In genomic region chr2:149904816-149905215, GRCh38 we compare ENCODE assay signal across 23 cellular contexts.
"Had no signal": no experiment of that assay in that cellular context is flagged by ENCODE, and none has a peak within 500 bp of the region (broad histone marks: within the 10 kb centered on the region; RNA-seq: fewer than 3 reads in every experiment).

No MANE protein-coding gene starts in this region.

- H3K27me3 ChIP-seq: breast epithelium had no signal

- H3K9ac ChIP-seq: KMS-11 had no signal

- FAIRE-seq: TTC549 had no signal

- H3K9me3 ChIP-seq: breast epithelium had no signal

- H3K4me1 Mint-ChIP-seq: activated CD4-positive, alpha-beta T cell treated with anti-CD3 and anti-CD28 coated beads, Interleukin-2, amount 10 ng/mL, durations not matched to agents 7 days and 5 days; T-helper 17 cell had no signal

- H3K27ac Mint-ChIP-seq: activated CD4-positive, alpha-beta memory T cell treated with anti-CD3 and anti-CD28 coated beads for 36 hours; activated CD4-positive, alpha-beta T cell treated with anti-CD3 and anti-CD28 coated beads, Interleukin-2, amount 10 ng/mL, durations not matched to agents 7 days and 5 days; activated naive CD4-positive, alpha-beta T cell treated with anti-CD3 and anti-CD28 coated beads for 36 hours; activated naive CD8-positive, alpha-beta T cell; T-helper 17 cell had no signal

- H3K36me3 ChIP-seq: breast epithelium had no signal

- H3K27me3 Mint-ChIP-seq: activated CD4-positive, alpha-beta memory T cell treated with anti-CD3 and anti-CD28 coated beads for 36 hours; activated CD4-positive, alpha-beta T cell treated with anti-CD3 and anti-CD28 coated beads, Interleukin-2, amount 10 ng/mL, durations not matched to agents 7 days and 5 days; activated naive CD8-positive, alpha-beta T cell; T-helper 17 cell had no signal

- H3K36me3 Mint-ChIP-seq: activated CD4-positive, alpha-beta memory T cell treated with anti-CD3 and anti-CD28 coated beads for 36 hours; activated naive CD8-positive, alpha-beta T cell had no signal

- H3K4me3 ChIP-seq: breast epithelium had no signal

- ATAC-seq: activated T-cell treated with anti-CD3 and anti-CD28 coated beads, Interleukin-2, amount 50 U/mL, for 4 hours; T-helper 17 cell had no signal

- H3K27ac ChIP-seq: breast epithelium, KMS-11 had no signal

- DNase-seq: activated CD4-positive, alpha-beta memory T cell treated with anti-CD3 and anti-CD28 coated beads for 36 hours; activated CD4-positive, alpha-beta T cell treated with anti-CD3 and anti-CD28 coated beads, Interleukin-2, amount 10 ng/mL, durations not matched to agents 7 days and 5 days; activated CD4-positive, CD25-positive, alpha-beta regulatory T cell; activated CD8-positive, alpha-beta memory T cell treated with anti-CD3 and anti-CD28 coated beads for 24 hours; activated effector memory CD4-positive, alpha-beta T cell treated with anti-CD3 and anti-CD28 coated beads, Interleukin-2, amount 50 U/mL, for 16 hours; activated naive CD4-positive, alpha-beta T cell treated with anti-CD3 and anti-CD28 coated beads for 36 hours; activated T-cell treated with anti-CD3 and anti-CD28 coated beads, Interleukin-2, amount 50 U/mL, for 4 hours; caudate nucleus; NCI-H1092; NCI-H1417; NCI-H1694; NCI-H2029; NCI-H2107; NCI-H2171 treated with DMSO at 0.1 percent for 48 hours; NCI-H226; NCI-H774; SIG-M5; T-helper 17 cell; T1000 had no signal

- H3K9me3 Mint-ChIP-seq: activated CD4-positive, alpha-beta T cell treated with anti-CD3 and anti-CD28 coated beads, Interleukin-2, amount 10 ng/mL, durations not matched to agents 7 days and 5 days; activated naive CD4-positive, alpha-beta T cell treated with anti-CD3 and anti-CD28 coated beads for 36 hours; activated T-cell treated with anti-CD3 and anti-CD28 coated beads, Interleukin-2, amount 50 U/mL, for 4 hours had no signal

- H3K4me1 ChIP-seq: breast epithelium had no signal

- H3K4me2 ChIP-seq: KMS-11 had no signal

- H3K4me3 Mint-ChIP-seq: activated CD4-positive, alpha-beta memory T cell treated with anti-CD3 and anti-CD28 coated beads for 36 hours; activated CD4-positive, alpha-beta T cell treated with anti-CD3 and anti-CD28 coated beads, Interleukin-2, amount 10 ng/mL, durations not matched to agents 7 days and 5 days; activated naive CD4-positive, alpha-beta T cell treated with anti-CD3 and anti-CD28 coated beads for 36 hours; activated naive CD8-positive, alpha-beta T cell; activated T-cell treated with anti-CD3 and anti-CD28 coated beads, Interleukin-2, amount 50 U/mL, for 4 hours; T-helper 17 cell had no signal
